ENCODE assay signal across 28 cellular contexts in the genomic region with DNA sequence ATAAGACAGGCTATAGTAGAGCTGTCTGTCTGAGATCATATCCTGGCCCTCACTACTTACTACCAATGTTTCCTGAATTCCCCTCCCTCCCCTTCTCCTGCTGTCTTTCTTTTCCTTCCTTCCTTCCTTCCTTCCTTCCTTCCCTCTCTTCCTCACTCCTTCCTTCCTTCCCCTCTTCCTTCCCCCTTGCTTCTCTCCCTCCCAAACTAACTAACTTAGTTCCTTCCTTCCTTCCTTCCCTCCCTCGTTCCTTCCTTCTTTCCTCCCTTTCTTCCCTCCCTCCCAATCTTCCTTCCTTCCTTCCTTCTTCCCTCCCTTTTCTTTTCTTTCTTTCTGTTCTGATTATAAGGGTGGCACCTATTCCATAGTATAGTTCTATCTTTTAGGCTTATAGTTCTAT.
A peak's percentile ranks its signal among the peaks of the same experiment; 100 is the strongest.
DNase-seq lines count a peak whose midpoint lies in the region; ATAC-seq, FAIRE-seq and TF ChIP-seq lines count a peak whose summit lies in the region.
"Had no signal": no experiment of that assay in that cellular context is flagged by ENCODE, and none has a peak within 500 bp of the region (broad histone marks: within the 10 kb centered on the region; RNA-seq: fewer than 3 reads in every experiment).

No MANE protein-coding gene starts in this region.

- DNase-seq in HepG2 (ENCODE audit: low spot score), result no peak
- DNase-seq in right lobe of liver, result no peak
- DNase-seq in activated CD4-positive, alpha-beta memory T cell treated with anti-CD3 and anti-CD28 coated beads, Interleukin-2, amount 10 ng/mL, durations not matched to agents 7 days and 5 days, result no peak
- no peak for DNase-seq in activated T-helper 2 cell treated with anti-CD3 and anti-CD28 coated beads, Interferon-gamma antibody, Interleukin-2, Interleukin-4, amounts not matched to agents 10 μg/mL and 5 μg/mL and 100 μg/mL, durations not matched to agents 14 hours and 24 hours and 36 hours (ENCODE audit: low spot score)
- DNase-seq in retina, result no peak
- DNase-seq: AML-193; Caco-2; Calu3; CD4-positive, alpha-beta T cell; CD8-positive, alpha-beta T cell; DMS 273 treated with DMSO at 0.1 percent for 48 hours; DMS153; DMS53; DMS79; DND-41; EL; GDM1 had no signal

- intact Hi-C loops in HepG2 (cut with micrococcal nuclease; ENCODE audit: unreplicated experiment) (no loop called here), right lobe of liver (cut with DNase I) (no loop called here)
- intact Hi-C loops in activated T-helper 2 cell treated with anti-CD3 and anti-CD28 coated beads, Interferon-gamma antibody, Interleukin-2, Interleukin-4, amounts not matched to agents 10 μg/mL and 5 μg/mL and 100 μg/mL, durations not matched to agents 14 hours and 24 hours and 36 hours (cut with micrococcal nuclease), result no loop called here

- peaks cover 0 to 15% of the 10 kb centered on the region in 2 experiments; a peak in 1 of 5 replicates for H3K27me3 ChIP-seq in HepG2 (ENCODE audit: control insufficient read depth in 1 of 2, insufficient read depth in 2 of 2, low read length in 2 of 2)
- H3K27me3 ChIP-seq in right lobe of liver, result no peaks in the 10 kb centered on the region
- H3K27me3 ChIP-seq in gastroesophageal sphincter, result no peaks in the 10 kb centered on the region
- H3K27me3 ChIP-seq in muscle layer of duodenum (ENCODE audit: low read depth, low read length), result no peaks in the 10 kb centered on the region
- no peaks in the 10 kb centered on the region for H3K27me3 ChIP-seq in stomach smooth muscle (ENCODE audit: control insufficient read depth in 1 of 2, insufficient read depth in 2 of 2, low read length in 2 of 2)
- H3K27me3 ChIP-seq: BLaER1 treated with 17β-estradiol and CSF1 and Interleukin-3, amounts not matched to agents 10 nM and 100 nM had no signal

- no peaks in the 10 kb centered on the region for H3K36me3 Mint-ChIP-seq in activated CD4-positive, alpha-beta memory T cell treated with anti-CD3 and anti-CD28 coated beads, Interleukin-2, amount 10 ng/mL, durations not matched to agents 7 days and 5 days (ENCODE audit: low read depth)
- H3K36me3 Mint-ChIP-seq in activated T-helper 2 cell treated with anti-CD3 and anti-CD28 coated beads, Interferon-gamma antibody, Interleukin-2, Interleukin-4, amounts not matched to agents 10 μg/mL and 5 μg/mL and 100 μg/mL, durations not matched to agents 14 hours and 24 hours and 36 hours (ENCODE audit: low read depth), result no peaks in the 10 kb centered on the region
- H3K36me3 Mint-ChIP-seq: CD8-positive, alpha-beta T cell had no signal

- no TSS peak for BruUV-seq in HepG2 (replicated peaks; lab: Mats Ljungman, UMichigan)

- CTCF ChIA-PET in HepG2 (lab: Yijun Ruan, JAX; ENCODE audit: low intra/inter-chr PET ratio, low total read pairs), result no interaction called here
- CTCF ChIA-PET in activated CD4-positive, alpha-beta memory T cell treated with anti-CD3 and anti-CD28 coated beads, Interleukin-2, amount 10 ng/mL, durations not matched to agents 7 days and 5 days (lab: Charles Lee), result no interaction called here

- no peaks in the 10 kb centered on the region for H3K36me3 ChIP-seq in HepG2 (replicated peaks in 1 of 2; ENCODE audit: control insufficient read depth in 1 of 2, insufficient read depth in 2 of 2, low read length in 2 of 2)
- H3K36me3 ChIP-seq in right lobe of liver, result no peaks in the 10 kb centered on the region
- no peaks in the 10 kb centered on the region for H3K36me3 ChIP-seq in gastroesophageal sphincter
- no peaks in the 10 kb centered on the region for H3K36me3 ChIP-seq in muscle layer of duodenum (ENCODE audit: control insufficient read depth in 1 of 2, insufficient read depth in 2 of 2, low read length in 2 of 2)
- H3K36me3 ChIP-seq in stomach smooth muscle (ENCODE audit: control insufficient read depth in 2 of 2, insufficient read depth in 2 of 2, low read length in 2 of 2), result no peaks in the 10 kb centered on the region
- H3K36me3 ChIP-seq: BLaER1 treated with 17β-estradiol and CSF1 and Interleukin-3, amounts not matched to agents 10 nM and 100 nM had no signal

- H3K9me3 Mint-ChIP-seq in activated CD4-positive, alpha-beta memory T cell treated with anti-CD3 and anti-CD28 coated beads, Interleukin-2, amount 10 ng/mL, durations not matched to agents 7 days and 5 days, result no peaks in the 10 kb centered on the region
- no peaks in the 10 kb centered on the region for H3K9me3 Mint-ChIP-seq in activated T-helper 2 cell treated with anti-CD3 and anti-CD28 coated beads, Interferon-gamma antibody, Interleukin-2, Interleukin-4, amounts not matched to agents 10 μg/mL and 5 μg/mL and 100 μg/mL, durations not matched to agents 14 hours and 24 hours and 36 hours
- H3K9me3 Mint-ChIP-seq: CD8-positive, alpha-beta T cell had no signal

- no peak for ATAC-seq in HepG2
- no peak for ATAC-seq in right lobe of liver
- ATAC-seq in gastroesophageal sphincter, result no peak
- ATAC-seq: A549; CD8-positive, alpha-beta T cell; GM12878 had no signal

- TF ChIP-seq EP300 in HepG2 (IDR thresholded peaks at IDR 0.05; ENCODE audit: low read depth in 2 of 2, low read length in 2 of 2) (no peak), HepG2 (CRISPR knock-in tag; IDR thresholded peaks at IDR 0.05; ENCODE audit: borderline replicate concordance) (no peak), gastroesophageal sphincter (IDR thresholded peaks at IDR 0.05) (no peak)

- H3K27ac ChIP-seq in HepG2 (ENCODE audit: extremely low read length, insufficient read depth, low read length) (no peak overlapping the region), right lobe of liver (no peak overlapping the region), gastroesophageal sphincter (peak overlapping the region in 3 of 4 donors; percentile 31 to 52 (median 44)), muscle layer of duodenum (ENCODE audit: low read length) (peak overlapping the region; percentile 42), stomach smooth muscle (ENCODE audit: low read length) (peak overlapping the region; percentile 42)
- H3K27ac ChIP-seq: 22Rv1; A549; BLaER1 treated with 17β-estradiol and CSF1 and Interleukin-3, amounts not matched to agents 10 nM and 100 nM; C4-2B had no signal

- peaks cover 1% of the 10 kb centered on the region for H3K27me3 Mint-ChIP-seq in activated CD4-positive, alpha-beta memory T cell treated with anti-CD3 and anti-CD28 coated beads, Interleukin-2, amount 10 ng/mL, durations not matched to agents 7 days and 5 days
- H3K27me3 Mint-ChIP-seq in activated T-helper 2 cell treated with anti-CD3 and anti-CD28 coated beads, Interferon-gamma antibody, Interleukin-2, Interleukin-4, amounts not matched to agents 10 μg/mL and 5 μg/mL and 100 μg/mL, durations not matched to agents 14 hours and 24 hours and 36 hours (ENCODE audit: low read depth), result no peaks in the 10 kb centered on the region

- no peaks in the 10 kb centered on the region for H4K20me1 ChIP-seq in HepG2 (ENCODE audit: insufficient read depth, low read length)
- H4K20me1 ChIP-seq: BLaER1 treated with 17β-estradiol and CSF1 and Interleukin-3, amounts not matched to agents 10 nM and 100 nM had no signal

- in situ Hi-C loops in HepG2 (cut with HindIII; ENCODE audit: extremely low pct_ligation_motif_present, low pct_unique_long_range_greater_than_20kb), result no loop called here

- H3K4me3 ChIP-seq in HepG2 (replicated peaks in 1 of 3; ENCODE audit: insufficient read depth in 1 of 3, low read depth in 2 of 3, low read length in 3 of 3) (no peak overlapping the region), right lobe of liver (no peak overlapping the region), gastroesophageal sphincter (no peak overlapping the region), muscle layer of duodenum (ENCODE audit: low read depth in 1 of 2, low read length in 2 of 2) (no peak overlapping the region), stomach smooth muscle (ENCODE audit: low read length in 2 of 2) (no peak overlapping the region)
- H3K4me3 ChIP-seq: A549; BLaER1 treated with 17β-estradiol and CSF1 and Interleukin-3, amounts not matched to agents 10 nM and 100 nM; GM12878 had no signal

- POLR2A ChIA-PET in HepG2 (lab: Yijun Ruan, JAX), result no interaction called here
- POLR2A ChIA-PET in activated CD4-positive, alpha-beta memory T cell treated with anti-CD3 and anti-CD28 coated beads, Interleukin-2, amount 10 ng/mL, durations not matched to agents 7 days and 5 days (lab: Charles Lee), result no interaction called here

- H3K79me2 ChIP-seq in HepG2 (ENCODE audit: insufficient read depth, low read length), result no peaks in the 10 kb centered on the region

- H2AFZ ChIP-seq in HepG2 (ENCODE audit: low read length), result no peak overlapping the region

- H3K27ac Mint-ChIP-seq in activated CD4-positive, alpha-beta memory T cell treated with anti-CD3 and anti-CD28 coated beads, Interleukin-2, amount 10 ng/mL, durations not matched to agents 7 days and 5 days, result no peak overlapping the region
- H3K27ac Mint-ChIP-seq in activated T-helper 2 cell treated with anti-CD3 and anti-CD28 coated beads, Interferon-gamma antibody, Interleukin-2, Interleukin-4, amounts not matched to agents 10 μg/mL and 5 μg/mL and 100 μg/mL, durations not matched to agents 14 hours and 24 hours and 36 hours, result no peak overlapping the region
- H3K27ac Mint-ChIP-seq: B cell; CD4-positive, alpha-beta T cell; CD8-positive, alpha-beta T cell had no signal

- WGBS in HepG2 (ENCODE audit: low lambda C conversion rate), result 54% methylated on average over 1 of the region's 1 CpG
- WGBS in right lobe of liver (ENCODE audit: insufficient coverage, low coverage, low lambda C conversion rate, missing lambda C conversion rate), result 67% methylated on average over 1 of the region's 1 CpG
- WGBS in gastroesophageal sphincter (ENCODE audit: low coverage in 1 of 2), 2 donors, result 40 to 74% methylated on average over 1 of the region's 1 CpG

- H3K9ac ChIP-seq in HepG2 (ENCODE audit: insufficient read depth, low read depth, low read length) (no peak overlapping the region), stomach smooth muscle (ENCODE audit: low read length in 2 of 2) (no peak overlapping the region)
- H3K9ac ChIP-seq: BLaER1 treated with 17β-estradiol and CSF1 and Interleukin-3, amounts not matched to agents 10 nM and 100 nM had no signal

- H3K4me1 ChIP-seq in HepG2 (ENCODE audit: insufficient read depth, low read length) (peaks cover 42% of the 10 kb centered on the region), right lobe of liver (no peaks in the 10 kb centered on the region), gastroesophageal sphincter (peaks cover 0 to 45% (median 0%) of the 10 kb centered on the region in 3 donors), muscle layer of duodenum (ENCODE audit: control insufficient read depth in 1 of 2, insufficient read depth in 2 of 2, low read length in 2 of 2) (peaks cover 0 to 16% of the 10 kb centered on the region in 2 donors), stomach smooth muscle (ENCODE audit: control insufficient read depth, insufficient read depth, low read length) (peaks cover 8% of the 10 kb centered on the region)
- H3K4me1 ChIP-seq: A549, Caco-2 had no signal

- TF ChIP-seq POLR2A in HepG2 (IDR thresholded peaks at IDR 0.05; ENCODE audit: insufficient read depth in 1 of 2, low read depth in 2 of 2, low read length in 2 of 2) (no peak), right lobe of liver (IDR thresholded peaks at IDR 0.05) (no peak), gastroesophageal sphincter (IDR thresholded peaks at IDR 0.05) (no peak)

- no peak for TF ChIP-seq CTCF in HepG2 (CRISPR knock-in tag; IDR thresholded peaks at IDR 0.05)
- TF ChIP-seq CTCF in right lobe of liver (IDR thresholded peaks at IDR 0.05), result no peak
- no peak for TF ChIP-seq CTCF in gastroesophageal sphincter (IDR thresholded peaks at IDR 0.05)

- no peak for FAIRE-seq in HepG2 (lab: Jason Lieb, UNC)
- FAIRE-seq: A549, GM12878, GM12892, GM18507 had no signal

- no peaks in the 10 kb centered on the region for H3K9me3 ChIP-seq in HepG2 (ENCODE audit: low read length)
- H3K9me3 ChIP-seq in right lobe of liver, result no peaks in the 10 kb centered on the region
- H3K9me3 ChIP-seq in gastroesophageal sphincter, result no peaks in the 10 kb centered on the region
- no peaks in the 10 kb centered on the region for H3K9me3 ChIP-seq in muscle layer of duodenum (ENCODE audit: control insufficient read depth in 1 of 2, low read length in 2 of 2)
- no peaks in the 10 kb centered on the region for H3K9me3 ChIP-seq in stomach smooth muscle (ENCODE audit: control insufficient read depth in 2 of 2, low read length in 2 of 2)
- H3K9me3 ChIP-seq: A549; BLaER1 treated with 17β-estradiol and CSF1 and Interleukin-3, amounts not matched to agents 10 nM and 100 nM; Caco-2 had no signal

- H3K4me3 Mint-ChIP-seq in activated CD4-positive, alpha-beta memory T cell treated with anti-CD3 and anti-CD28 coated beads, Interleukin-2, amount 10 ng/mL, durations not matched to agents 7 days and 5 days, result no peak overlapping the region
- no peak overlapping the region for H3K4me3 Mint-ChIP-seq in activated T-helper 2 cell treated with anti-CD3 and anti-CD28 coated beads, Interferon-gamma antibody, Interleukin-2, Interleukin-4, amounts not matched to agents 10 μg/mL and 5 μg/mL and 100 μg/mL, durations not matched to agents 14 hours and 24 hours and 36 hours (ENCODE audit: low read depth)
- H3K4me3 Mint-ChIP-seq: B cell; CD4-positive, alpha-beta T cell; CD8-positive, alpha-beta T cell had no signal

- no peak for TF ChIP-seq RAD21 in HepG2 (CRISPR knock-in tag; IDR thresholded peaks at IDR 0.05)

- H3K4me2 ChIP-seq in HepG2 (ENCODE audit: low read depth, low read length), result no peak overlapping the region
- H3K4me2 ChIP-seq: A549; BLaER1 treated with 17β-estradiol and CSF1 and Interleukin-3, amounts not matched to agents 10 nM and 100 nM had no signal

- no peaks in the 10 kb centered on the region for H3K4me1 Mint-ChIP-seq in activated CD4-positive, alpha-beta memory T cell treated with anti-CD3 and anti-CD28 coated beads, Interleukin-2, amount 10 ng/mL, durations not matched to agents 7 days and 5 days
- H3K4me1 Mint-ChIP-seq in activated T-helper 2 cell treated with anti-CD3 and anti-CD28 coated beads, Interferon-gamma antibody, Interleukin-2, Interleukin-4, amounts not matched to agents 10 μg/mL and 5 μg/mL and 100 μg/mL, durations not matched to agents 14 hours and 24 hours and 36 hours (ENCODE audit: low read depth), result no peaks in the 10 kb centered on the region
- H3K4me1 Mint-ChIP-seq: B cell had no signal

Comparison
In these comparisons a context has a peak if more than half of its experiments do, and no peak if none do; other contexts are left out.
1. H3K27ac ChIP-seq: peak in gastroesophageal sphincter (3 of 4), muscle layer of duodenum (single experiment) and stomach smooth muscle (single experiment); none in HepG2 (single experiment) and right lobe of liver (0 of 3).